Comparison of ENCODE assay signal across 13 cellular contexts in the genomic region with DNA sequence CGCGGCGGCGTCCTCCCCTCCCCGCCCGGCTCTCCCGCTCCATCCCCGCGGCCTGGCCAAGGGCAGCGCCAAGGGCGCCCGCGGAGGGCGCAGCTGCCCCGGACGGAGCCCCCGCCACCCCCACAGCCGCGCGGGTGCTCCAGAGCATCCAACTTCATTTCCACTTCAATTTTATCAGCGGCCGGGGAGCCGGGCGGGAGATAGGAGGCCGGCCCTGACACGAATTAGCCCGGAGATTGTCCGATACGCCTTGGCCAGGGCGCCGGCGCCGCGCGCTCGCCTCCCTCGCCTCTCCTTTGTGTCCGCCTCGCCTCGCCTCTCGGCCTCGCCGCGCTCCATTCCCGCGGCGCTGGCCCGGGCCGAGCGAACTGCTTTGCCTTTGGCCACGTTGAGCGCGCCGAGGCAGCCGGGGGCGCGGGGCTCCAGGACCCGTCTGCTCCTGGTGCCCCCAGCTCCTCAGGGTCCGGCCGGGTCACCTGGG.
DNase-seq lines count a peak whose midpoint lies in the region; ATAC-seq, FAIRE-seq and TF ChIP-seq lines count a peak whose summit lies in the region.
"Had no signal": no experiment of that assay in that cellular context is flagged by ENCODE, and none has a peak within 500 bp of the region (broad histone marks: within the 10 kb centered on the region; RNA-seq: fewer than 3 reads in every experiment).

No MANE protein-coding gene starts in this region.

- FAIRE-seq in endothelial cell of umbilical vein (lab: Jason Lieb, UNC): no peak

- H3K9me3 Mint-ChIP-seq in neural progenitor cell: no peaks in the 10 kb centered on the region
- no peaks in the 10 kb centered on the region for H3K9me3 Mint-ChIP-seq in activated CD4-positive, alpha-beta T cell treated with anti-CD3 and anti-CD28 coated beads, Interleukin-2, amount 10 ng/mL, durations not matched to agents 24 days and 14 days

- DNase-seq in DMS53 (lab: John Stamatoyannopoulos, UW): peak; percentile 50
- no peak for DNase-seq in DMS53 treated with DMSO at 0.1 percent for 48 hours (lab: John Stamatoyannopoulos, UW; ENCODE audit: unreplicated experiment)
- peak; percentile 26 for DNase-seq in NCI-H226
- DNase-seq in endothelial cell of umbilical vein (ENCODE audit: low read depth, low spot score): no peak
- peak; percentile 85 for DNase-seq in neural progenitor cell (ENCODE audit: low spot score)
- no peak for DNase-seq in NCI-H2081 (lab: John Stamatoyannopoulos, UW)
- DNase-seq in activated CD4-positive, alpha-beta T cell treated with anti-CD3 and anti-CD28 coated beads, Interleukin-2, amount 10 ng/mL, durations not matched to agents 24 days and 14 days: no peak
- DNase-seq: 8988T; EL; NCI-H1694; SIG-M5; stimulated activated CD8-positive, alpha-beta memory T cell treated with anti-CD3 and anti-CD28 coated beads, Interleukin-4, amount 100 ng/mL, for 48 hours had no signal

- POLR2A ChIA-PET in endothelial cell of umbilical vein (lab: Charles Lee): no interaction called here

- H3K4me1 Mint-ChIP-seq in neural progenitor cell: peaks cover 22% of the 10 kb centered on the region
- H3K4me1 Mint-ChIP-seq in activated CD4-positive, alpha-beta T cell treated with anti-CD3 and anti-CD28 coated beads, Interleukin-2, amount 10 ng/mL, durations not matched to agents 24 days and 14 days: no peaks in the 10 kb centered on the region

- H3K27me3 ChIP-seq in endothelial cell of umbilical vein (ENCODE audit: control insufficient read depth in 2 of 2, insufficient read depth in 2 of 2, low read length in 2 of 2): peaks cover 49 to 51% of the 10 kb centered on the region in 2 experiments
- peaks cover 84% of the 10 kb centered on the region for H3K27me3 ChIP-seq in neural progenitor cell

- H3K4me2 ChIP-seq in endothelial cell of umbilical vein (ENCODE audit: insufficient read depth, low read length): no peak overlapping the region
- peak overlapping the region; percentile 98 for H3K4me2 ChIP-seq in neural progenitor cell

- TF ChIP-seq CTCF in endothelial cell of umbilical vein (IDR thresholded peaks at IDR 0.05; ENCODE audit: extremely low read depth in 1 of 2, insufficient read depth in 1 of 2, low read depth in 1 of 2, low read length in 2 of 2): no peak
- TF ChIP-seq CTCF in neural progenitor cell (IDR thresholded peaks at IDR 0.05): no peak

- dilution Hi-C loops in endothelial cell of umbilical vein (cut with MboI; ENCODE audit: extremely low pct_ligation_motif_present, low sequenced_read_pairs): no loop called here

- no peak for ATAC-seq in HG03457 (IDR thresholded peaks at IDR 0.05; ENCODE audit: unreplicated experiment)

- H3K9ac ChIP-seq in endothelial cell of umbilical vein (replicated peaks; ENCODE audit: extremely low read depth, insufficient read depth, low read length): no peak overlapping the region
- no peak overlapping the region for H3K9ac ChIP-seq in neural progenitor cell

- no peak for TF ChIP-seq POLR2A in endothelial cell of umbilical vein (IDR thresholded peaks at IDR 0.05; ENCODE audit: low read depth, low read length)

- H3K9me3 ChIP-seq in endothelial cell of umbilical vein (replicated peaks; ENCODE audit: control insufficient read depth, insufficient read depth, low read length) (no peaks in the 10 kb centered on the region), neural progenitor cell (ENCODE audit: low read depth) (no peaks in the 10 kb centered on the region)

- H4K20me1 ChIP-seq in endothelial cell of umbilical vein (replicated peaks; ENCODE audit: control insufficient read depth, extremely low read depth, insufficient read depth, low read length): no peaks in the 10 kb centered on the region
- no peaks in the 10 kb centered on the region for H4K20me1 ChIP-seq in neural progenitor cell (ENCODE audit: low read depth)

- H3K4me1 ChIP-seq in endothelial cell of umbilical vein (ENCODE audit: control insufficient read depth, extremely low read depth, insufficient read depth, low read length) (peaks cover 8% of the 10 kb centered on the region), neural progenitor cell (peaks cover 17% of the 10 kb centered on the region)

- peaks cover 37% of the 10 kb centered on the region for H3K27me3 Mint-ChIP-seq in neural progenitor cell (ENCODE audit: insufficient read depth, low read depth)
- H3K27me3 Mint-ChIP-seq in activated CD4-positive, alpha-beta T cell treated with anti-CD3 and anti-CD28 coated beads, Interleukin-2, amount 10 ng/mL, durations not matched to agents 24 days and 14 days: peaks cover 63% of the 10 kb centered on the region

- BruUV-seq in endothelial cell of umbilical vein (replicated peaks; lab: Mats Ljungman, UMichigan): no TSS peak

- no peak overlapping the region for H3K4me3 ChIP-seq in endothelial cell of umbilical vein (replicated peaks in 1 of 3; ENCODE audit: insufficient read depth in 1 of 3, low read depth in 1 of 3, low read length in 3 of 3)
- H3K4me3 ChIP-seq in neural progenitor cell: peak overlapping the region; percentile 50

- H3K36me3 ChIP-seq in endothelial cell of umbilical vein (ENCODE audit: control insufficient read depth in 2 of 2, extremely low read depth in 1 of 2, insufficient read depth in 2 of 2, low read length in 2 of 2) (no peaks in the 10 kb centered on the region), neural progenitor cell (no peaks in the 10 kb centered on the region)

- peaks cover 3% of the 10 kb centered on the region for H3F3A ChIP-seq in neural progenitor cell (ENCODE audit: low read depth)

- no peak overlapping the region for H3K27ac Mint-ChIP-seq in neural progenitor cell
- no peak overlapping the region for H3K27ac Mint-ChIP-seq in activated CD4-positive, alpha-beta T cell treated with anti-CD3 and anti-CD28 coated beads, Interleukin-2, amount 10 ng/mL, durations not matched to agents 24 days and 14 days

- CTCF ChIA-PET in endothelial cell of umbilical vein (lab: Charles Lee): no interaction called here

- H3K36me3 Mint-ChIP-seq in neural progenitor cell: no peaks in the 10 kb centered on the region
- H3K36me3 Mint-ChIP-seq in activated CD4-positive, alpha-beta T cell treated with anti-CD3 and anti-CD28 coated beads, Interleukin-2, amount 10 ng/mL, durations not matched to agents 24 days and 14 days (ENCODE audit: low read depth): no peaks in the 10 kb centered on the region

- H3K79me2 ChIP-seq in endothelial cell of umbilical vein (ENCODE audit: control insufficient read depth, insufficient read depth, low read length) (no peaks in the 10 kb centered on the region), neural progenitor cell (ENCODE audit: low read depth) (no peaks in the 10 kb centered on the region)

- no peaks in the 10 kb centered on the region for H3K9me1 ChIP-seq in endothelial cell of umbilical vein (replicated peaks; ENCODE audit: control insufficient read depth, extremely low read depth, insufficient read depth, low read length)

- H3K27ac ChIP-seq in endothelial cell of umbilical vein (ENCODE audit: insufficient read depth, low read depth, low read length): no peak overlapping the region
- no peak overlapping the region for H3K27ac ChIP-seq in neural progenitor cell

- H3K4me3 Mint-ChIP-seq in neural progenitor cell: peak overlapping the region; percentile 73
- H3K4me3 Mint-ChIP-seq in activated CD4-positive, alpha-beta T cell treated with anti-CD3 and anti-CD28 coated beads, Interleukin-2, amount 10 ng/mL, durations not matched to agents 24 days and 14 days: no peak overlapping the region

- H2AFZ ChIP-seq in endothelial cell of umbilical vein (ENCODE audit: low read depth, low read length) (peak overlapping the region; percentile 4), neural progenitor cell (replicated peaks) (peak overlapping the region; percentile 97)

- intact Hi-C loops in endothelial cell of umbilical vein (cut with micrococcal nuclease): no loop called here
- intact Hi-C loops in activated CD4-positive, alpha-beta T cell treated with anti-CD3 and anti-CD28 coated beads, Interleukin-2, amount 10 ng/mL, durations not matched to agents 24 days and 14 days (cut with micrococcal nuclease): loop anchor here (2.0 kb wide), 1 partner anchor 125 kb away; no protein-coding TSS in a partner anchor

TF ChIP-seq in endothelial cell of umbilical vein, 7 proteins besides CTCF, POLR2A, EP300 and RAD21:
- TF ChIP-seq POLR2AphosphoS5 (IDR thresholded peaks at IDR 0.05; ENCODE audit: insufficient read depth, low read depth, low read length) (no peak), FOS (IDR thresholded peaks at IDR 0.05; ENCODE audit: borderline replicate concordance, insufficient read depth, low read length) (no peak), GATA2 (IDR thresholded peaks at IDR 0.05; ENCODE audit: insufficient read depth, insufficient read length, low read depth, low read length) (no peak), JUN (IDR thresholded peaks at IDR 0.05; ENCODE audit: borderline replicate concordance, insufficient read depth, insufficient read length, low read depth) (no peak), EZH2 (IDR thresholded peaks at IDR 0.05; ENCODE audit: borderline replicate concordance, low read depth, low read length, severe bottlenecking) (peak; percentile 68)
- TF ChIP-seq, protein P1, sequence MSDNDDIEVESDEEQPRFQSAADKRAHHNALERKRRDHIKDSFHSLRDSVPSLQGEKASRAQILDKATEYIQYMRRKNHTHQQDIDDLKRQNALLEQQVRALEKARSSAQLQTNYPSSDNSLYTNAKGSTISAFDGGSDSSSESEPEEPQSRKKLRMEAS (IDR thresholded peaks at IDR 0.05; ENCODE audit: insufficient read depth, insufficient read length): no peak

Comparison
In these comparisons a context has a peak if more than half of its experiments do, and no peak if none do; other contexts are left out.
1. DNase-seq: peak in DMS53 (single experiment), NCI-H226 (single experiment) and neural progenitor cell (single experiment); none in DMS53 treated with DMSO at 0.1 percent for 48 hours (single experiment), endothelial cell of umbilical vein (single experiment), NCI-H2081 (0 of 2) and activated CD4-positive, alpha-beta T cell treated with anti-CD3 and anti-CD28 coated beads, Interleukin-2, amount 10 ng/mL, durations not matched to agents 24 days and 14 days (single experiment).